Comparison of ENCODE assay signal across 10 cellular contexts in the genomic region with DNA sequence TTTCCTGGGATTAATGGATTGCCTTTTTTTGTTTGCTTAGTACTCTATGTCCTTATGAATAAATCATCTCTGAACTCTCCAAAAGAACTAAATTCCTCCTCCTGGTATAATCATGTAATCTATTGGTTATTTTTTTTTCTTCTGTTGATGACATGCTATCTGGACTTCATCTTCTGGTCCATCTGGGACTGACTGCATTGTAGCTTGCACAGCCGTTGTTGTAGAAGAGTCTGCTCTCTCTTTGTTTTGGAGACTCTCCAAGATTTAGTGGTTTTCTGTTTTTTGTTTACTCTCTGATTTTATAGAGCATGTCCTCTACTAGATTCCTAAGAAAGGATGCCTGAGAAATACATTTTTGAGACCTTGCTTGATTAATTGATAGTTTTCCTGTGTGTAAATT. TPM values are rescaled to one million over a fixed set of nuclear protein-coding genes. Genes with fewer than 3 reads are reported as not detected.
A peak's percentile ranks its signal among the peaks of the same experiment; 100 is the strongest.
DNase-seq lines count a peak whose midpoint lies in the region; ATAC-seq, FAIRE-seq and TF ChIP-seq lines count a peak whose summit lies in the region.
"Had no signal": no experiment of that assay in that cellular context is flagged by ENCODE, and none has a peak within 500 bp of the region (broad histone marks: within the 10 kb centered on the region; RNA-seq: fewer than 3 reads in every experiment).

No MANE protein-coding gene starts in this region.

- no peaks in the 10 kb centered on the region for H3K36me3 ChIP-seq in left lung

- H3K9me3 ChIP-seq in left lung: no peaks in the 10 kb centered on the region

- intact Hi-C loops in left lung (cut with DNase I): no loop called here

- TF ChIP-seq CTCF in astrocyte of the spinal cord (IDR thresholded peaks at IDR 0.05; ENCODE audit: low read depth, low read length) (no peak), left lung (IDR thresholded peaks at IDR 0.05) (no peak)

- no peak overlapping the region for H3K4me3 ChIP-seq in astrocyte of the spinal cord (ENCODE audit: low read depth, low read length)
- no peak overlapping the region for H3K4me3 ChIP-seq in left lung

- H3K27me3 ChIP-seq in left lung: no peaks in the 10 kb centered on the region

- H3K27ac ChIP-seq in left lung: no peak overlapping the region
- H3K27ac ChIP-seq: HL-60 had no signal

- DNase-seq in AG08395 (ENCODE audit: low spot score): peak; percentile 77
- peak; percentile 48 for DNase-seq in HTR-8/SVneo (ENCODE audit: insufficient read length, low spot score)
- DNase-seq in astrocyte of the spinal cord (ENCODE audit: low read depth, low spot score): peak; percentile 71
- DNase-seq in left lung: no peak
- DNase-seq in activated T-cell treated with anti-CD3 and anti-CD28 coated beads, Interleukin-2, amount 50 U/mL, for 1 hour: no peak
- DNase-seq: head of caudate nucleus had no signal

- no peak for FAIRE-seq in HTR-8/SVneo (lab: Jason Lieb, UNC)

- ATAC-seq in left lung (peak; percentile 15), HG03139 (IDR thresholded peaks at IDR 0.05; ENCODE audit: unreplicated experiment) (no peak), GM18502 (IDR thresholded peaks at IDR 0.05; ENCODE audit: poor library complexity, unreplicated experiment) (no peak), HG02973 (IDR thresholded peaks at IDR 0.05; ENCODE audit: unreplicated experiment) (no peak)

- H3K4me1 ChIP-seq in left lung: peaks cover 30 to 77% of the 10 kb centered on the region in 2 donors

- in situ Hi-C loops in astrocyte of the spinal cord (cut with HindIII; ENCODE audit: low sequenced_read_pairs): no loop called here

RNA-seq across cellular contexts. Expression of a gene that starts 19.1 kb away (rescaled TPM):
- total RNA-seq in left lung: 10 to 100 TPM; 42.3 to 53.5 TPM

RNA-seq across cellular contexts. Expression of a gene that starts 50.3 kb away (rescaled TPM):
- total RNA-seq in left lung: 1 to 10 TPM; 3.3 to 5.0 TPM

Comparison
In these comparisons a context has a peak if more than half of its experiments do, and no peak if none do; other contexts are left out.
1. DNase-seq: peak in AG08395 (single experiment), HTR-8/SVneo (single experiment) and astrocyte of the spinal cord (single experiment); none in left lung (0 of 2) and activated T-cell treated with anti-CD3 and anti-CD28 coated beads, Interleukin-2, amount 50 U/mL, for 1 hour (single experiment).